ENCODE assay signal across 1 cellular context in the genomic region with DNA sequence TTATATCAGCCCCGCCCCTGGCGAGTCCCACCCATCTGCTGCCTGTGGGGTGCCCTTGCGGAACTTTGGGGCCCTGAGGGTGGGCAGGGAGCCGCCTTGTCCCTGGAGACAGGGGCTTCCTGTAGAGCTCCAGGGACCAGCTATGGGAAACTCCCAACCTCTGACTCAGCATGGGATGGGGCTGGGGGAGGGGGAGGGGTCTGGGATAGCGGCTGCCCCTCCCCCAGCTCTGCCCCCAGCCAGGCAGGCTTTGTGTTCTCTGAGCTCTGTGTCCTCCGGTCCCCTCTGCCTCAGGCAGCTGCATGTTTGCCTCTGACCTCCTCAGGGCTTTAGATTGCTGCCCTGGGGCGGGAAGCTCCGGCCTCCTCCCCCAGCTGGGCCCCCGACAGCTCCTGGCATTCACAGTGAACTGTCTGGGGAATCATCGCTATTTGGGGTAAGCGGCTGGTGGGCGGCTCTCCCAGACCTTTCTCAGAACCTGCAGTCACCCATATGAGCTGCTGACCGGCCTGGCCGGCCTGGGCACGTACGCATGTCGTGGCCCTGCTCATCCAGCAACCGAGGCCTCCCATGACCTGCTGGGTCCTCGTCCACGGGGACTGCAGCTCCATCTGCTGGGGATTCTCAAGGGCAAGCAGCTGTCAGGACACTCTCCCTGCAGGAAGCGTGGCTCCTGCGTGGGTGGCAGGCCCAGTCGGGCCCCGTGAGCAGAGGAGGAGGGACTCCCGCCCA.
TF ChIP-seq lines count a peak whose summit lies in the region.

No MANE protein-coding gene starts in this region.

TF ChIP-seq in HepG2, 621 proteins besides CTCF, POLR2A, EP300 and RAD21 (continued from another document and continues in another):
- TF ChIP-seq, protein P1, sequence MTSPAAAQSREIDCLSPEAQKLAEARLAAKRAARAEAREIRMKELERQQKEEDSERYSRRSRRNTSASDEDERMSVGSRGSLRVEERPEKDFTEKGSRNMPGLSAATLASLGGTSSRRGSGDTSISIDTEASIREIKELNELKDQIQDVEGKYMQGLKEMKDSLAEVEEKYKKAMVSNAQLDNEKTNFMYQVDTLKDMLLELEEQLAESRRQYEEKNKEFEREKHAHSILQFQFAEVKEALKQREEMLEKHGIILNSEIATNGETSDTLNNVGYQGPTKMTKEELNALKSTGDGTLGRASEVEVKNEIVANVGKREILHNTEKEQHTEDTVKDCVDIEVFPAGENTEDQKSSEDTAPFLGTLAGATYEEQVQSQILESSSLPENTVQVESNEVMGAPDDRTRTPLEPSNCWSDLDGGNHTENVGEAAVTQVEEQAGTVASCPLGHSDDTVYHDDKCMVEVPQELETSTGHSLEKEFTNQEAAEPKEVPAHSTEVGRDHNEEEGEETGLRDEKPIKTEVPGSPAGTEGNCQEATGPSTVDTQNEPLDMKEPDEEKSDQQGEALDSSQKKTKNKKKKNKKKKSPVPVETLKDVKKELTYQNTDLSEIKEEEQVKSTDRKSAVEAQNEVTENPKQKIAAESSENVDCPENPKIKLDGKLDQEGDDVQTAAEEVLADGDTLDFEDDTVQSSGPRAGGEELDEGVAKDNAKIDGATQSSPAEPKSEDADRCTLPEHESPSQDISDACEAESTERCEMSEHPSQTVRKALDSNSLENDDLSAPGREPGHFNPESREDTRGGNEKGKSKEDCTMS (CRISPR knock-in tag; conservative IDR thresholded peaks at IDR 0.05): no peak
- peak; percentile 92 for TF ChIP-seq ZC3H13 (CRISPR knock-in tag; IDR thresholded peaks at IDR 0.05)
- peak; percentile 53; the same call in 1 of the 2 replicates for TF ChIP-seq SOX5 (CRISPR knock-in tag; IDR thresholded peaks at IDR 0.05; ENCODE audit: borderline replicate concordance)
- no peak for TF ChIP-seq ZNF10 (CRISPR knock-in tag; IDR thresholded peaks at IDR 0.05; ENCODE audit: borderline replicate concordance, low read depth)
- TF ChIP-seq, protein P2, sequence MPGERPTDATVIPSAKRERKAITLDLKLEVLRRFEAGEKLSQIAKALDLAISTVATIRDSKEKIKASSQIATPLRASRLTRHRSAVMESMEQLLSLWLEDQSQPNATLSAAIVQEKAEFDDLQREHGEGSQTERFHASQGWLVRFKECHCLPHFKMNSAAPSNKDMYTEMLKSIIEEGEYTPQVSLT (CRISPR knock-in tag; IDR thresholded peaks at IDR 0.05; ENCODE audit: borderline replicate concordance, low read depth): no peak
- TF ChIP-seq ZXDC (CRISPR knock-in tag; IDR thresholded peaks at IDR 0.05): no peak
- no peak for TF ChIP-seq ZNF713 (CRISPR knock-in tag; IDR thresholded peaks at IDR 0.05)
- peak; percentile 22; the same call in 1 of the 2 replicates for TF ChIP-seq KMT2A (CRISPR knock-in tag; IDR thresholded peaks at IDR 0.05)
- TF ChIP-seq KLF12 (CRISPR knock-in tag; IDR thresholded peaks at IDR 0.05; ENCODE audit: borderline replicate concordance): peak; percentile 60; the same call in 1 of the 2 replicates
- TF ChIP-seq ZNF503 (CRISPR knock-in tag; IDR thresholded peaks at IDR 0.05): peak; percentile 84; the same call in 1 of the 2 replicates
- TF ChIP-seq ETV5 (CRISPR knock-in tag; IDR thresholded peaks at IDR 0.05; ENCODE audit: borderline replicate concordance): peak; percentile 66; the same call in 1 of the 2 replicates
- peak; percentile 37; the same call in 1 of the 2 replicates for TF ChIP-seq ZNF768 (CRISPR knock-in tag; IDR thresholded peaks at IDR 0.05)
- TF ChIP-seq SMAD1 (CRISPR knock-in tag; IDR thresholded peaks at IDR 0.05; ENCODE audit: borderline replicate concordance, low read depth): no peak; the same call in 1 of the 2 replicates
- TF ChIP-seq ZNF609 (CRISPR knock-in tag; IDR thresholded peaks at IDR 0.05; ENCODE audit: borderline replicate concordance): peak; percentile 73
- no peak for TF ChIP-seq NFRKB (IDR thresholded peaks at IDR 0.05)
- TF ChIP-seq GMEB1 (CRISPR knock-in tag; IDR thresholded peaks at IDR 0.05; ENCODE audit: borderline replicate concordance): peak; percentile 70
- TF ChIP-seq MIER3 (CRISPR knock-in tag; IDR thresholded peaks at IDR 0.05; ENCODE audit: borderline replicate concordance): no peak
- peak; percentile 53; the same call in 1 of the 2 replicates for TF ChIP-seq SRY (CRISPR knock-in tag; IDR thresholded peaks at IDR 0.05)
- no peak for TF ChIP-seq ZNF496 (CRISPR knock-in tag; IDR thresholded peaks at IDR 0.05; ENCODE audit: insufficient replicate concordance)
- no peak for TF ChIP-seq ZNF549 (CRISPR knock-in tag; IDR thresholded peaks at IDR 0.05)
- TF ChIP-seq SRSF4 (IDR thresholded peaks at IDR 0.05; ENCODE audit: low read depth, low read length, poor library complexity, severe bottlenecking): no peak
- no peak for TF ChIP-seq ZKSCAN5 (CRISPR knock-in tag; IDR thresholded peaks at IDR 0.05)
- TF ChIP-seq HMG20A (CRISPR knock-in tag; IDR thresholded peaks at IDR 0.05; ENCODE audit: borderline replicate concordance): peak; percentile 31; the same call in 1 of the 2 replicates
- TF ChIP-seq MAFK (conservative IDR thresholded peaks at IDR 0.05 in 1 of 2, IDR thresholded peaks at IDR 0.05 in 1 of 2; ENCODE audit: low read length in 2 of 2): peak; percentile 33 to 49; a peak in 2 of 4 replicates
- TF ChIP-seq PITX1 (CRISPR knock-in tag; IDR thresholded peaks at IDR 0.05): peak; percentile 91
- TF ChIP-seq ZGPAT (CRISPR knock-in tag; IDR thresholded peaks at IDR 0.05): peak; percentile 79; the same call in 1 of the 2 replicates
- TF ChIP-seq HMGXB4 (CRISPR knock-in tag; IDR thresholded peaks at IDR 0.05; ENCODE audit: borderline replicate concordance in 1 of 2, low read depth in 1 of 2): peak; percentile 84 to 91
- TF ChIP-seq ZNF30 (CRISPR knock-in tag; IDR thresholded peaks at IDR 0.05): no peak
- no peak for TF ChIP-seq ZNF775 (CRISPR knock-in tag; IDR thresholded peaks at IDR 0.05; ENCODE audit: borderline replicate concordance)
- no peak for TF ChIP-seq ZNF260 (CRISPR knock-in tag; IDR thresholded peaks at IDR 0.05; ENCODE audit: borderline replicate concordance, low read depth)
- no peak for TF ChIP-seq FOXK2 (IDR thresholded peaks at IDR 0.05)
- no peak for TF ChIP-seq MZF1 (CRISPR knock-in tag; IDR thresholded peaks at IDR 0.05; ENCODE audit: borderline replicate concordance)
- TF ChIP-seq, protein P3, sequence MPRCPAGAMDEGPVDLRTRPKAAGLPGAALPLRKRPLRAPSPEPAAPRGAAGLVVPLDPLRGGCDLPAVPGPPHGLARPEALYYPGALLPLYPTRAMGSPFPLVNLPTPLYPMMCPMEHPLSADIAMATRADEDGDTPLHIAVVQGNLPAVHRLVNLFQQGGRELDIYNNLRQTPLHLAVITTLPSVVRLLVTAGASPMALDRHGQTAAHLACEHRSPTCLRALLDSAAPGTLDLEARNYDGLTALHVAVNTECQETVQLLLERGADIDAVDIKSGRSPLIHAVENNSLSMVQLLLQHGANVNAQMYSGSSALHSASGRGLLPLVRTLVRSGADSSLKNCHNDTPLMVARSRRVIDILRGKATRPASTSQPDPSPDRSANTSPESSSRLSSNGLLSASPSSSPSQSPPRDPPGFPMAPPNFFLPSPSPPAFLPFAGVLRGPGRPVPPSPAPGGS (CRISPR knock-in tag; IDR thresholded peaks at IDR 0.05): no peak; the same call in 1 of the 2 replicates
- TF ChIP-seq KDM2A (CRISPR knock-in tag; IDR thresholded peaks at IDR 0.05; ENCODE audit: borderline replicate concordance, low read depth): peak; percentile 86
- no peak for TF ChIP-seq PRMT3 (CRISPR knock-in tag; IDR thresholded peaks at IDR 0.05; ENCODE audit: borderline replicate concordance, low read depth)
